8 cellular contexts compared by ENCODE assay signal in genomic region chr11:119533931-119534694, GRCh38.
DNase-seq lines count a peak whose midpoint lies in the region; ATAC-seq and TF ChIP-seq lines count a peak whose summit lies in the region.

No MANE protein-coding gene starts in this region.

- no peak overlapping the region for H3K27ac ChIP-seq in hepatocyte

- peaks cover 3% of the 10 kb centered on the region for H3K27me3 ChIP-seq in hepatocyte

- no peaks in the 10 kb centered on the region for H3K9me3 ChIP-seq in hepatocyte (ENCODE audit: low read depth)

- H4K20me1 ChIP-seq in hepatocyte (ENCODE audit: insufficient read depth, poor library complexity, severe bottlenecking): no peaks in the 10 kb centered on the region

- intact Hi-C loops in sciatic nerve (cut with DNase I): no loop called here

- ATAC-seq in sciatic nerve: peak; percentile 81
- ATAC-seq in HG03571 (IDR thresholded peaks at IDR 0.05; ENCODE audit: unreplicated experiment): no peak

- TF ChIP-seq CTCF in AG10803 (conservative IDR thresholded peaks at IDR 0.05; ENCODE audit: low read length) (peak; percentile 87), hepatocyte (IDR thresholded peaks at IDR 0.05; ENCODE audit: poor library complexity) (peak; percentile 83)

- H3K9me2 ChIP-seq in hepatocyte (replicated peaks; ENCODE audit: insufficient read depth): no peaks in the 10 kb centered on the region

- H3K4me2 ChIP-seq in hepatocyte: no peak overlapping the region

- H2AFZ ChIP-seq in hepatocyte: no peak overlapping the region

- H3K79me2 ChIP-seq in hepatocyte: no peaks in the 10 kb centered on the region

- no peaks in the 10 kb centered on the region for H3K36me3 ChIP-seq in hepatocyte (replicated peaks; ENCODE audit: insufficient read depth, low read depth)

- 35% methylated on average over 12 of the region's 12 CpGs for WGBS in hepatocyte (ENCODE audit: low lambda C conversion rate, missing lambda C conversion rate)

- DNase-seq in AG10803 (ENCODE audit: low read depth) (peak; percentile 55), GM19240 (ENCODE audit: insufficient read length, low spot score) (peak; percentile 55), NCI-H1417 (lab: John Stamatoyannopoulos, UW) (peak; percentile 73 to 88 (median 76)), T-helper 1 cell (peak in 3 of 5 donors; percentile 10 to 36 (median 15)), astrocyte of the hippocampus (ENCODE audit: low read depth, low spot score) (peak; percentile 80), hepatocyte (ENCODE audit: low spot score) (peak; percentile 87), sciatic nerve (ENCODE audit: low spot score) (peak; percentile 86)

- H3K4me1 ChIP-seq in hepatocyte (ENCODE audit: insufficient read depth): peaks cover 9% of the 10 kb centered on the region

- H3K4me3 ChIP-seq in AG10803 (ENCODE audit: low read length): no peak overlapping the region
- no peak overlapping the region for H3K4me3 ChIP-seq in hepatocyte

Comparison
In these comparisons a context has a peak if more than half of its experiments do, and no peak if none do; other contexts are left out.
1. DNase-seq: peak in every context shown above with its lines; median percentile 87 in hepatocyte; 86 in sciatic nerve; 80 in astrocyte of the hippocampus; 76 in NCI-H1417; 55 in AG10803; 55 in GM19240; 15 in T-helper 1 cell.